Comparison of ENCODE assay signal across 9 cellular contexts in the genomic region with DNA sequence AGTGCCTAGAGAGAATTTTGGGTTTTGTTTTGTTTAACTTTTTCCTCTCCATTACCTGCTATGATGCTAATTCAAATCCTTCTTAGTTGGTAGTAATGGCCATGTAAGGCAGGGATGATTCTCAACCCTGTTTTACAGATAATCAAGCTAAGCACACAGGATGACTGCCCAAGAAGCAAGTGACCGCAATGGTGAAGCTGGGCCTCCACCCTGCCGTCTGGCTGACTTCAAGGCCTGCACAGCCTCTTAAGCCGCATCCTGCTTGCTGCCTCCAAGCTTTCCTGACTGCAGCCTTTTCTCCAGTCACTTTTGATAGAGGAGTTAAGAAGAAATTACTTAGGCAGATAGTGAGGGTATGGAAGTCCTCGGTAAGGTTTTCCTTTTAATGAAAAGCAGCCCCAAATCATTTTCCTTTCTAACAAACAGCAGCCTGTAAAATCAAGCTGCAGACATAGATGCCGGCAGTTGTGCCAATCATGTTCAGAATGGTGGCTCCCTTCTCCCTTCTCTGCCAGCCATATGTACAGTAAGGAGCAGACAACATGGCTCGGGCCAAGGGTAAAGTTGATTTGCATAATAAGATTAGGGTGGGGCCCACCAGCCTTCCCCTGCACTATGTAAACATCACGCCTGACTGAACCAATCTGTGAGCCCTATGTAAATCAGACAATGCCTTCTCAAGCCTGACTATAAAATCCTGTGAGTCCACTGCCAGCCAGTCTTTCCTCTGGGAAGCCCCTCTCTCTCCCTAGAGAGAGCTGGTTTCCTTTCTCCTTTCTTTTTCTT. TPM values are rescaled to one million over a fixed set of nuclear protein-coding genes. Genes with fewer than 3 reads are reported as not detected.
A peak's percentile ranks its signal among the peaks of the same experiment; 100 is the strongest.
DNase-seq lines count a peak whose midpoint lies in the region; ATAC-seq, FAIRE-seq and TF ChIP-seq lines count a peak whose summit lies in the region.
"Had no signal": no experiment of that assay in that cellular context is flagged by ENCODE, and none has a peak within 500 bp of the region (broad histone marks: within the 10 kb centered on the region; RNA-seq: fewer than 3 reads in every experiment).

No MANE protein-coding gene starts in this region.

- H3K4me3 Mint-ChIP-seq in astrocyte (ENCODE audit: unreplicated experiment) (no peak overlapping the region), osteocyte (ENCODE audit: unreplicated experiment) (peak overlapping the region; percentile 51)
- no peak overlapping the region for H3K4me3 Mint-ChIP-seq in activated naive CD8-positive, alpha-beta T cell treated with anti-CD3 and anti-CD28 coated beads for 36 hours
- no peak overlapping the region for H3K4me3 Mint-ChIP-seq in stimulated activated effector memory CD8-positive, alpha-beta T cell treated with anti-CD3 and anti-CD28 coated beads, Interleukin-12 subunit alpha, Interleukin-12 subunit beta, amount 100 ng/mL, for 72 hours

- H3K4me3 ChIP-seq in astrocyte (ENCODE audit: insufficient read depth, low read depth, low read length): no peak overlapping the region
- no peak overlapping the region for H3K4me3 ChIP-seq in lower leg skin (ENCODE audit: low read depth, poor library complexity, severe bottlenecking)

- peak; percentile 48 for ATAC-seq in GM21786 (IDR thresholded peaks at IDR 0.05; ENCODE audit: unreplicated experiment)
- ATAC-seq in stimulated activated effector memory CD8-positive, alpha-beta T cell treated with anti-CD3 and anti-CD28 coated beads, Interleukin-12 subunit alpha, Interleukin-12 subunit beta, amount 100 ng/mL, for 72 hours: no peak

- TF ChIP-seq POLR2A in lower leg skin (IDR thresholded peaks at IDR 0.05): no peak

- peaks cover 5% of the 10 kb centered on the region for H3K4me1 Mint-ChIP-seq in astrocyte (ENCODE audit: low read depth, unreplicated experiment)
- peaks cover 21% of the 10 kb centered on the region for H3K4me1 Mint-ChIP-seq in osteocyte (ENCODE audit: unreplicated experiment)
- no peaks in the 10 kb centered on the region for H3K4me1 Mint-ChIP-seq in activated naive CD8-positive, alpha-beta T cell treated with anti-CD3 and anti-CD28 coated beads for 36 hours
- no peaks in the 10 kb centered on the region for H3K4me1 Mint-ChIP-seq in stimulated activated effector memory CD8-positive, alpha-beta T cell treated with anti-CD3 and anti-CD28 coated beads, Interleukin-12 subunit alpha, Interleukin-12 subunit beta, amount 100 ng/mL, for 72 hours

- H3K36me3 ChIP-seq in astrocyte (ENCODE audit: insufficient read depth, low read length): no peaks in the 10 kb centered on the region

- no peaks in the 10 kb centered on the region for H3K27me3 ChIP-seq in astrocyte (ENCODE audit: insufficient read depth, low read length)

- H3K36me3 Mint-ChIP-seq in astrocyte (ENCODE audit: low read depth, unreplicated experiment) (no peaks in the 10 kb centered on the region), osteocyte (ENCODE audit: unreplicated experiment) (no peaks in the 10 kb centered on the region)
- H3K36me3 Mint-ChIP-seq in activated naive CD8-positive, alpha-beta T cell treated with anti-CD3 and anti-CD28 coated beads for 36 hours: no peaks in the 10 kb centered on the region
- H3K36me3 Mint-ChIP-seq in stimulated activated effector memory CD8-positive, alpha-beta T cell treated with anti-CD3 and anti-CD28 coated beads, Interleukin-12 subunit alpha, Interleukin-12 subunit beta, amount 100 ng/mL, for 72 hours: no peaks in the 10 kb centered on the region

- 63 to 73% methylated on average over 7 of the region's 7 CpGs for WGBS in lower leg skin, 2 donors

- H3K9me3 Mint-ChIP-seq in astrocyte (ENCODE audit: unreplicated experiment) (peaks cover 2% of the 10 kb centered on the region), osteocyte (ENCODE audit: unreplicated experiment) (no peaks in the 10 kb centered on the region)
- H3K9me3 Mint-ChIP-seq in activated naive CD8-positive, alpha-beta T cell treated with anti-CD3 and anti-CD28 coated beads for 36 hours: no peaks in the 10 kb centered on the region
- no peaks in the 10 kb centered on the region for H3K9me3 Mint-ChIP-seq in stimulated activated effector memory CD8-positive, alpha-beta T cell treated with anti-CD3 and anti-CD28 coated beads, Interleukin-12 subunit alpha, Interleukin-12 subunit beta, amount 100 ng/mL, for 72 hours

- peak overlapping the region; percentile 48 for H3K4me2 ChIP-seq in astrocyte (ENCODE audit: low read length)

- no peak for FAIRE-seq in astrocyte (lab: Jason Lieb, UNC)

- H3K27ac Mint-ChIP-seq in astrocyte (ENCODE audit: unreplicated experiment): no peak overlapping the region
- H3K27ac Mint-ChIP-seq in osteocyte (ENCODE audit: unreplicated experiment): peak overlapping the region; percentile 83
- no peak overlapping the region for H3K27ac Mint-ChIP-seq in activated naive CD8-positive, alpha-beta T cell treated with anti-CD3 and anti-CD28 coated beads for 36 hours
- no peak overlapping the region for H3K27ac Mint-ChIP-seq in stimulated activated effector memory CD8-positive, alpha-beta T cell treated with anti-CD3 and anti-CD28 coated beads, Interleukin-12 subunit alpha, Interleukin-12 subunit beta, amount 100 ng/mL, for 72 hours

- H3K79me2 ChIP-seq in astrocyte (ENCODE audit: insufficient read depth, low read length): no peaks in the 10 kb centered on the region

- no peaks in the 10 kb centered on the region for H3K4me1 ChIP-seq in astrocyte (ENCODE audit: insufficient read depth, low read length)

- DNase-seq in NCI-H1048 (lab: John Stamatoyannopoulos, UW) (peak; percentile 91), astrocyte (ENCODE audit: low read depth) (peak; percentile 38), osteocyte (ENCODE audit: extremely low spot score, unreplicated experiment) (no peak), ureter (ENCODE audit: low spot score) (no peak), lower leg skin (ENCODE audit: low spot score in 2 of 2) (no peak)
- DNase-seq in activated naive CD8-positive, alpha-beta T cell treated with anti-CD3 and anti-CD28 coated beads for 36 hours: no peak
- DNase-seq in stimulated activated effector memory CD8-positive, alpha-beta T cell treated with anti-CD3 and anti-CD28 coated beads, Interleukin-12 subunit alpha, Interleukin-12 subunit beta, amount 100 ng/mL, for 72 hours (ENCODE audit: low spot score in 2 of 2): no peak
- DNase-seq: activated CD8-positive, alpha-beta memory T cell treated with anti-CD3 and anti-CD28 coated beads, Interleukin-2, amount 50 U/mL, for 4 hours had no signal

- H2AFZ ChIP-seq in astrocyte (ENCODE audit: low read depth, low read length): peak overlapping the region; percentile 64

- H3K27ac ChIP-seq in astrocyte (ENCODE audit: low read depth, low read length): no peak overlapping the region

- no peaks in the 10 kb centered on the region for H3K9me3 ChIP-seq in astrocyte (ENCODE audit: insufficient read depth, low read depth, low read length)

- no peaks in the 10 kb centered on the region for H3K27me3 Mint-ChIP-seq in astrocyte (ENCODE audit: low read depth, unreplicated experiment)
- H3K27me3 Mint-ChIP-seq in osteocyte (ENCODE audit: unreplicated experiment): no peaks in the 10 kb centered on the region
- no peaks in the 10 kb centered on the region for H3K27me3 Mint-ChIP-seq in activated naive CD8-positive, alpha-beta T cell treated with anti-CD3 and anti-CD28 coated beads for 36 hours

- H3K9ac ChIP-seq in astrocyte (ENCODE audit: low read length): no peak overlapping the region

- no peak for TF ChIP-seq CTCF in astrocyte (IDR thresholded peaks at IDR 0.05; ENCODE audit: insufficient read depth, low read depth, low read length)
- no peak for TF ChIP-seq CTCF in osteocyte (IDR thresholded peaks at IDR 0.05)
- TF ChIP-seq CTCF in lower leg skin (IDR thresholded peaks at IDR 0.05): no peak

- H4K20me1 ChIP-seq in astrocyte (ENCODE audit: insufficient read depth, low read length): no peaks in the 10 kb centered on the region

- intact Hi-C loops in lower leg skin (cut with DNase I; ENCODE audit: low total_unique reads): no loop called here

RNA-seq across cellular contexts. Expression of a gene that starts 8.8 kb away (rescaled TPM):
- total RNA-seq in astrocyte (16.9 and 18.6 TPM in 2 replicates), osteocyte (18.3 and 20.2 TPM in 2 replicates), ureter (16.5 TPM), lower leg skin (10 to 100 TPM; 15.1 to 16.9 (median 15.5) TPM)
- 10 to 100 TPM; 10.6 to 12.6 TPM for total RNA-seq in activated naive CD8-positive, alpha-beta T cell treated with anti-CD3 and anti-CD28 coated beads for 36 hours

Comparison
In these comparisons a context has a peak if more than half of its experiments do, and no peak if none do; other contexts are left out.
1. DNase-seq: peak in NCI-H1048 (single experiment) and astrocyte (single experiment); none in osteocyte (single experiment), ureter (single experiment), activated naive CD8-positive, alpha-beta T cell treated with anti-CD3 and anti-CD28 coated beads for 36 hours (single experiment), lower leg skin (0 of 2) and stimulated activated effector memory CD8-positive, alpha-beta T cell treated with anti-CD3 and anti-CD28 coated beads, Interleukin-12 subunit alpha, Interleukin-12 subunit beta, amount 100 ng/mL, for 72 hours (0 of 2).